Comparison of ENCODE assay signal across 9 cellular contexts in the genomic region with DNA sequence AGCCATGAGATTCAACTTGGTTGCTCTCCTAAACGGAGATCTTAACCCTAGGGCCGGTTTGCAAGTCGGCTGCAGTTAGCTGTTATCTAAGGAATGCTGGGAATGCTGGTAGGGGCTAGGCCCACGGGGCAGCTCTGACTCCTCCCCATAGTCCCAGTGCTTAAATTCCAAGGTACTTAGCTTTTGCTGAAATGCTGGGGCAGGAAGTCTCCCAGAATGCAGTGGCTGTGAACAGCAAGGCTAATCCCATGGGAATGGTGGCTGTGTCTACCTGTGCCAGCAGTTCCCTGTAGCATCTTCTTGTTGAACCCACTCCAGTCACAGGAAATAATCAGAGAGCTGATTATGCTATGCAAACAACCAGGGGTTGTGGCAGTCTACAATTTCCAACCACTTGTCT.
A peak's percentile ranks its signal among the peaks of the same experiment; 100 is the strongest.
DNase-seq lines count a peak whose midpoint lies in the region; ATAC-seq, FAIRE-seq and TF ChIP-seq lines count a peak whose summit lies in the region.
"Had no signal": no experiment of that assay in that cellular context is flagged by ENCODE, and none has a peak within 500 bp of the region (broad histone marks: within the 10 kb centered on the region; RNA-seq: fewer than 3 reads in every experiment).

No MANE protein-coding gene starts in this region.

- no TSS peak for BruUV-seq in endothelial cell of umbilical vein (replicated peaks; lab: Mats Ljungman, UMichigan)

- FAIRE-seq in endothelial cell of umbilical vein (lab: Jason Lieb, UNC), result peak; percentile 81

- no peak for TF ChIP-seq CTCF in endothelial cell of umbilical vein (IDR thresholded peaks at IDR 0.05; ENCODE audit: extremely low read depth in 1 of 2, insufficient read depth in 1 of 2, low read depth in 1 of 2, low read length in 2 of 2)

- no peaks in the 10 kb centered on the region for H3K36me3 ChIP-seq in endothelial cell of umbilical vein (ENCODE audit: control insufficient read depth in 2 of 2, extremely low read depth in 1 of 2, insufficient read depth in 2 of 2, low read length in 2 of 2)
- no peaks in the 10 kb centered on the region for H3K36me3 ChIP-seq in mesodermal cell (ENCODE audit: control insufficient read depth, insufficient read depth, low read length)
- H3K36me3 ChIP-seq: spleen had no signal

- no peak for TF ChIP-seq POLR2A in endothelial cell of umbilical vein (IDR thresholded peaks at IDR 0.05; ENCODE audit: low read depth, low read length)

- no peaks in the 10 kb centered on the region for H3K79me2 ChIP-seq in endothelial cell of umbilical vein (ENCODE audit: control insufficient read depth, insufficient read depth, low read length)

- CTCF ChIA-PET in endothelial cell of umbilical vein (lab: Charles Lee), result interaction anchor here (0.6 to 8.2 kb wide), 15 partner anchors 9 to 256 kb away, joined by 3 to 295 read pairs (median 10); a partner anchor contains a TSS

- no peaks in the 10 kb centered on the region for H4K20me1 ChIP-seq in endothelial cell of umbilical vein (replicated peaks; ENCODE audit: control insufficient read depth, extremely low read depth, insufficient read depth, low read length)

- H3K4me3 ChIP-seq in endothelial cell of umbilical vein (replicated peaks in 1 of 3; ENCODE audit: insufficient read depth in 1 of 3, low read depth in 1 of 3, low read length in 3 of 3), result no peak overlapping the region
- no peak overlapping the region for H3K4me3 ChIP-seq in mesodermal cell (ENCODE audit: extremely low read depth, insufficient read depth, low read length, poor library complexity, severe bottlenecking)
- H3K4me3 ChIP-seq: spleen had no signal

- peaks cover 12% of the 10 kb centered on the region for H3K4me1 ChIP-seq in endothelial cell of umbilical vein (ENCODE audit: control insufficient read depth, extremely low read depth, insufficient read depth, low read length)
- H3K4me1 ChIP-seq in mesodermal cell (ENCODE audit: control insufficient read depth, insufficient read depth, low read length, poor library complexity, severe bottlenecking), result peaks cover 47% of the 10 kb centered on the region

- H3K27me3 ChIP-seq in endothelial cell of umbilical vein (ENCODE audit: control insufficient read depth in 2 of 2, insufficient read depth in 2 of 2, low read length in 2 of 2), result no peaks in the 10 kb centered on the region

- H3K9me3 ChIP-seq in endothelial cell of umbilical vein (replicated peaks; ENCODE audit: control insufficient read depth, insufficient read depth, low read length) (no peaks in the 10 kb centered on the region), mesodermal cell (ENCODE audit: control insufficient read depth, low read length) (no peaks in the 10 kb centered on the region)
- H3K9me3 ChIP-seq: spleen had no signal

- intact Hi-C loops in endothelial cell of umbilical vein (cut with micrococcal nuclease), result loop anchor here (5.0 kb wide), 1 partner anchor 252 kb away; no protein-coding TSS in a partner anchor

- peak overlapping the region; percentile 66 for H2AFZ ChIP-seq in endothelial cell of umbilical vein (ENCODE audit: low read depth, low read length)

- no peak for ATAC-seq in HG03135 (IDR thresholded peaks at IDR 0.05; ENCODE audit: unreplicated experiment)

- whole genome bisulfite sequencing in mesodermal cell (ENCODE audit: insufficient coverage in 2 of 2), 2 experiments, result 0% methylated on average over 1 to 2 of the region's 4 CpGs

- H3K9me1 ChIP-seq in endothelial cell of umbilical vein (replicated peaks; ENCODE audit: control insufficient read depth, extremely low read depth, insufficient read depth, low read length), result no peaks in the 10 kb centered on the region

- no peak overlapping the region for H3K9ac ChIP-seq in endothelial cell of umbilical vein (replicated peaks; ENCODE audit: extremely low read depth, insufficient read depth, low read length)

- dilution Hi-C loops in endothelial cell of umbilical vein (cut with MboI; ENCODE audit: extremely low pct_ligation_motif_present, low sequenced_read_pairs), result no loop called here

- peak overlapping the region; percentile 16 for H3K4me2 ChIP-seq in endothelial cell of umbilical vein (ENCODE audit: insufficient read depth, low read length)

- POLR2A ChIA-PET in endothelial cell of umbilical vein (lab: Charles Lee), result no interaction called here

- H3K27ac ChIP-seq in endothelial cell of umbilical vein (ENCODE audit: insufficient read depth, low read depth, low read length) (no peak overlapping the region), mesodermal cell (ENCODE audit: low read depth, low read length, severe bottlenecking) (peak overlapping the region; percentile 76)

- DNase-seq in DMS153 treated with DMSO at 0.1 percent for 48 hours (lab: John Stamatoyannopoulos, UW; ENCODE audit: unreplicated experiment), result peak; percentile 17
- DNase-seq in NCI-H2171 (lab: John Stamatoyannopoulos, UW), result peak; percentile 34
- peak; percentile 54 for DNase-seq in endothelial cell of umbilical vein (ENCODE audit: low read depth, low spot score)
- no peak for DNase-seq in OCI-M1 (lab: John Stamatoyannopoulos, UW)
- DNase-seq in activated T-cell treated with anti-CD3 and anti-CD28 coated beads for 4 hours, result no peak
- DNase-seq in NCI-H128 (lab: John Stamatoyannopoulos, UW; ENCODE audit: unreplicated experiment), result no peak
- DNase-seq: spleen had no signal

TF ChIP-seq in endothelial cell of umbilical vein, 7 proteins besides CTCF, POLR2A, EP300 and RAD21:
- TF ChIP-seq EZH2 (IDR thresholded peaks at IDR 0.05; ENCODE audit: borderline replicate concordance, low read depth, low read length, severe bottlenecking) (no peak), JUN (IDR thresholded peaks at IDR 0.05; ENCODE audit: borderline replicate concordance, insufficient read depth, insufficient read length, low read depth) (no peak)

Comparison
In these comparisons a context has a peak if more than half of its experiments do, and no peak if none do; other contexts are left out.
1. DNase-seq: peak in DMS153 treated with DMSO at 0.1 percent for 48 hours (single experiment), NCI-H2171 (single experiment) and endothelial cell of umbilical vein (single experiment); none in OCI-M1 (single experiment), activated T-cell treated with anti-CD3 and anti-CD28 coated beads for 4 hours (single experiment) and NCI-H128 (single experiment).